28 cellular contexts compared by ENCODE assay signal in the genomic region with DNA sequence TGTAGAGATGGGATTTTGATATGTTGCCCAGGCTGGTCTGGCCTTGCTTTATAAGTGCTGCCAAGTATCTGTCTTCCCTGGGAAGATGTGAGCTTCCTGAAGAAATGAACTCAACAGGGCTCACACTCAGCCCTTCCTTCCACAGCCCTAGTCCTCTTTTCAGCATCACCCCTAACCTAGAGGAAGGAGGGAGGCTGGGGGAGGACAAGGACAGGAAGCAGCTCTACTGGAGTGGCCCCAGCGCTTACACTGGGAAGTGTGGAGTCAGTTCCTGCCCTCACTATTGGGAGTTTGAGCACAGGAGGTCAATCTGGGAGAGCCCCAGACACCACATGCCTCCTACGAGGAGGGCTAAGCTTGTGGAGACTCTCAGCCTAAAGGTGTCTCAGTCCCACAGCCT. TPM values are rescaled to one million over a fixed set of nuclear protein-coding genes. Genes with fewer than 3 reads are reported as not detected.
DNase-seq lines count a peak whose midpoint lies in the region; ATAC-seq and TF ChIP-seq lines count a peak whose summit lies in the region.
"Had no signal": no experiment of that assay in that cellular context is flagged by ENCODE, and none has a peak within 500 bp of the region (broad histone marks: within the 10 kb centered on the region; RNA-seq: fewer than 3 reads in every experiment).

No MANE protein-coding gene starts in this region.

- peak overlapping the region; percentile 62 for H3K27ac Mint-ChIP-seq in endothelial cell (ENCODE audit: unreplicated experiment)
- no peak overlapping the region for H3K27ac Mint-ChIP-seq in activated naive CD4-positive, alpha-beta T cell treated with anti-CD3 and anti-CD28 coated beads, Interleukin-2, amount 10 ng/mL, durations not matched to agents 7 days and 5 days

- 100% methylated on average over 2 of the region's 2 CpGs for WGBS in suprapubic skin

- H3K4me3 Mint-ChIP-seq in endothelial cell (ENCODE audit: unreplicated experiment): no peak overlapping the region
- no peak overlapping the region for H3K4me3 Mint-ChIP-seq in activated naive CD4-positive, alpha-beta T cell treated with anti-CD3 and anti-CD28 coated beads, Interleukin-2, amount 10 ng/mL, durations not matched to agents 7 days and 5 days
- H3K4me3 Mint-ChIP-seq: neural progenitor cell had no signal

- H3K27me3 ChIP-seq in ACC112 (ENCODE audit: insufficient read depth, low read length) (no peaks in the 10 kb centered on the region), osteoblast (ENCODE audit: insufficient read depth, low read length) (no peaks in the 10 kb centered on the region), suprapubic skin (no peaks in the 10 kb centered on the region)
- H3K27me3 ChIP-seq: BE2C had no signal

- H3K9me3 ChIP-seq in KOPT-K1 (ENCODE audit: insufficient read depth, low read length, poor library complexity, severe bottlenecking) (no peaks in the 10 kb centered on the region), osteoblast (ENCODE audit: low read depth, low read length) (no peaks in the 10 kb centered on the region), suprapubic skin (no peaks in the 10 kb centered on the region)
- H3K9me3 ChIP-seq: A549, BE2C, psoas muscle had no signal

- H3K27ac ChIP-seq in ACC112 (ENCODE audit: low read depth, low read length) (no peak overlapping the region), KOPT-K1 (ENCODE audit: low read depth, low read length, poor library complexity, severe bottlenecking) (peak overlapping the region; percentile 18), osteoblast (ENCODE audit: low read depth, low read length) (no peak overlapping the region), suprapubic skin (no peak overlapping the region)
- H3K27ac ChIP-seq: coronary artery, neural progenitor cell, psoas muscle had no signal

- no peak for ATAC-seq in GM21619 (IDR thresholded peaks at IDR 0.05; ENCODE audit: unreplicated experiment)
- no peak for ATAC-seq in GM19328 (IDR thresholded peaks at IDR 0.05; ENCODE audit: unreplicated experiment)
- ATAC-seq: A549; activated CD4-positive, CD25-positive, alpha-beta regulatory T cell treated with anti-CD3 and anti-CD28 coated beads, Interleukin-2, amount 50 U/mL, for 24 hours; HepG2; psoas muscle; SK-N-SH treated with all-trans-retinoic acid at 6 μM for 48 hours had no signal

- no peak for TF ChIP-seq POLR2A in suprapubic skin (IDR thresholded peaks at IDR 0.05)

- H3K4me1 Mint-ChIP-seq in endothelial cell (ENCODE audit: unreplicated experiment): peaks cover 40% of the 10 kb centered on the region
- H3K4me1 Mint-ChIP-seq in activated naive CD4-positive, alpha-beta T cell treated with anti-CD3 and anti-CD28 coated beads, Interleukin-2, amount 10 ng/mL, durations not matched to agents 7 days and 5 days: peaks cover 46% of the 10 kb centered on the region

- TF ChIP-seq CTCF in endothelial cell (IDR thresholded peaks at IDR 0.05; ENCODE audit: unreplicated experiment) (no peak), osteoblast (IDR thresholded peaks at IDR 0.05; ENCODE audit: extremely low read depth, low read depth, low read length) (no peak), suprapubic skin (IDR thresholded peaks at IDR 0.05) (no peak)

- peaks cover 21% of the 10 kb centered on the region for H3K36me3 Mint-ChIP-seq in endothelial cell (ENCODE audit: low read depth, unreplicated experiment)
- peaks cover 59% of the 10 kb centered on the region for H3K36me3 Mint-ChIP-seq in activated naive CD4-positive, alpha-beta T cell treated with anti-CD3 and anti-CD28 coated beads, Interleukin-2, amount 10 ng/mL, durations not matched to agents 7 days and 5 days
- H3K36me3 Mint-ChIP-seq: neural progenitor cell had no signal

- H3K27me3 Mint-ChIP-seq in endothelial cell (ENCODE audit: unreplicated experiment): peaks cover under 1% of the 10 kb centered on the region
- H3K27me3 Mint-ChIP-seq in activated naive CD4-positive, alpha-beta T cell treated with anti-CD3 and anti-CD28 coated beads, Interleukin-2, amount 10 ng/mL, durations not matched to agents 7 days and 5 days: peaks cover 11% of the 10 kb centered on the region

- H3K36me3 ChIP-seq in ACC112 (ENCODE audit: insufficient read depth, low read length) (no peaks in the 10 kb centered on the region), KOPT-K1 (ENCODE audit: insufficient read depth, low read length) (peaks cover 79% of the 10 kb centered on the region), osteoblast (ENCODE audit: insufficient read depth, low read length) (no peaks in the 10 kb centered on the region), suprapubic skin (no peaks in the 10 kb centered on the region)
- H3K36me3 ChIP-seq: neural progenitor cell had no signal

- no peak overlapping the region for H3K4me3 ChIP-seq in ACC112 (ENCODE audit: low read depth, low read length)
- H3K4me3 ChIP-seq in osteoblast (ENCODE audit: insufficient read depth, low read length): no peak overlapping the region
- no peak overlapping the region for H3K4me3 ChIP-seq in suprapubic skin
- H3K4me3 ChIP-seq: A549, coronary artery, neural progenitor cell, psoas muscle had no signal

- CTCF ChIA-PET in activated naive CD4-positive, alpha-beta T cell treated with anti-CD3 and anti-CD28 coated beads, Interleukin-2, amount 10 ng/mL, durations not matched to agents 7 days and 5 days (lab: Charles Lee): no interaction called here

- no peak for TF ChIP-seq EP300 in suprapubic skin (IDR thresholded peaks at IDR 0.05)

- H3K79me2 ChIP-seq in ACC112 (ENCODE audit: control insufficient read depth, insufficient read depth, low read length, unreplicated experiment) (no peaks in the 10 kb centered on the region), osteoblast (ENCODE audit: insufficient read depth, low read length) (no peaks in the 10 kb centered on the region)

- H4K20me1 ChIP-seq in osteoblast (ENCODE audit: insufficient read depth, low read length): no peaks in the 10 kb centered on the region

- H3K4me2 ChIP-seq in osteoblast (ENCODE audit: insufficient read depth, low read length): no peak overlapping the region
- H3K4me2 ChIP-seq: A549, neural progenitor cell had no signal

- no peaks in the 10 kb centered on the region for H3K9me3 Mint-ChIP-seq in endothelial cell (ENCODE audit: unreplicated experiment)
- no peaks in the 10 kb centered on the region for H3K9me3 Mint-ChIP-seq in activated naive CD4-positive, alpha-beta T cell treated with anti-CD3 and anti-CD28 coated beads, Interleukin-2, amount 10 ng/mL, durations not matched to agents 7 days and 5 days
- H3K9me3 Mint-ChIP-seq: neural progenitor cell had no signal

- H3K4me1 ChIP-seq in ACC112 (ENCODE audit: control insufficient read depth, insufficient read depth, low read length, unreplicated experiment) (peaks cover 19% of the 10 kb centered on the region), osteoblast (ENCODE audit: insufficient read depth, low read length) (peaks cover 22% of the 10 kb centered on the region), suprapubic skin (peaks cover 11% of the 10 kb centered on the region)

- DNase-seq in endothelial cell (ENCODE audit: low spot score): no peak
- no peak for DNase-seq in osteoblast (ENCODE audit: insufficient read length, low spot score, missing footprints)
- DNase-seq in suprapubic skin (ENCODE audit: low spot score in 2 of 2): no peak
- DNase-seq in activated naive CD4-positive, alpha-beta T cell treated with anti-CD3 and anti-CD28 coated beads, Interleukin-2, amount 10 ng/mL, durations not matched to agents 7 days and 5 days: no peak
- DNase-seq: activated naive CD4-positive, alpha-beta T cell treated with Interleukin-2 at 50 U/mL for 16 hours; activated T-cell treated with anti-CD3 and anti-CD28 coated beads, Interleukin-2, amount 50 U/mL, for 48 hours; BE2C; DMS79; H7; islet precursor cell; NCI-H1092; NCI-H187 treated with DMSO at 0.1 percent for 48 hours; NCI-H2227 treated with DMSO at 0.1 percent for 48 hours; NCI-H748 treated with DMSO at 0.1 percent for 48 hours; psoas muscle; stimulated activated CD4-positive, alpha-beta T cell treated with anti-CD3 and anti-CD28 coated beads, Interleukin-2, amount 100 ng/mL, for 24 hours had no signal

- H2AFZ ChIP-seq in ACC112 (ENCODE audit: low read length, unreplicated experiment): peak overlapping the region; percentile 6
- H2AFZ ChIP-seq in osteoblast (ENCODE audit: low read length): peak overlapping the region; percentile 16
- H2AFZ ChIP-seq: neural progenitor cell had no signal

RNA-seq across cellular contexts. Expression of gene GALNT6, which starts 16.9 kb away (rescaled TPM):
- total RNA-seq in endothelial cell (ENCODE audit: unreplicated experiment) (12.5 TPM), osteoblast (7.1 and 9.8 TPM in 2 replicates), suprapubic skin (10 to 100 TPM in 1 of 4 donors, 1 to 10 TPM in 3; 2.0 to 33.8 (median 8.8) TPM)

RNA-seq across cellular contexts. Expression of gene CELA1, which starts 27.9 kb away (rescaled TPM):
- total RNA-seq in endothelial cell (ENCODE audit: unreplicated experiment) (not detected), osteoblast (not detected in 2 replicates), suprapubic skin (not detected)
- total RNA-seq: H7, HepG2, liver, psoas muscle, skeletal muscle tissue had no signal

RNA-seq across cellular contexts. Expression of gene SLC4A8, which starts 50.3 kb away (rescaled TPM):
- 16.7 TPM for total RNA-seq in endothelial cell (ENCODE audit: unreplicated experiment)
- total RNA-seq in osteoblast: 1.2 and 2.9 TPM in 2 replicates
- total RNA-seq in suprapubic skin: 1 to 10 TPM in 2 of 4 donors, not detected in 2; 1.1 to 2.2 TPM

RNA-seq across cellular contexts. Expression of gene BIN2, which starts 50.4 kb away (rescaled TPM):
- total RNA-seq in endothelial cell (ENCODE audit: unreplicated experiment) (not detected), osteoblast (under 0.01 TPM in 1 of 2 replicates, not detected in the other), suprapubic skin (1 to 10 TPM in 2 of 4 donors, under 1 TPM in 2; 0.68 to 1.9 (median 1.3) TPM)
- total RNA-seq: HepG2 had no signal
